21 cellular contexts compared by ENCODE assay signal in the genomic region with DNA sequence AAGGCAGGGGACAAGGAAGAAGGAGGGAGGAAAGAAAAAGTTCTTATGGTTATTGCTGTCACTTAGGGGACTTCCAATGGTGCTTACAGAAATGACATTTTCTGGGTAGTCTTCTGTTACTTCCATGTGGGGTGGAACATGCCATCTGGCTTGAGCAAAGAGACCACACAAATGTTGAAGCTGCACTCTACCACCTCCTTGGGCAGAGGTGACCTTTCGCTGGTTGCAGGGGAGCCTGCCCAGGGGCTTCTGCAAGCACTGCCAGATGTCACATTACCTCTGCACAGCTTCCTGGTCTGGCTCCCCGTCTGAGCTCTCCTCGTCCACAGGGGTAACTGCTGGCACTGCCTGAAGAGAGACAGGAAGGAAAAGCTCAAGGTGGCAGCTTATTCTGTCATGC.
DNase-seq lines count a peak whose midpoint lies in the region; ATAC-seq and TF ChIP-seq lines count a peak whose summit lies in the region.
"Had no signal": no experiment of that assay in that cellular context is flagged by ENCODE, and none has a peak within 500 bp of the region (broad histone marks: within the 10 kb centered on the region; RNA-seq: fewer than 3 reads in every experiment).

No MANE protein-coding gene starts in this region.

- no peaks in the 10 kb centered on the region for H3K9me3 ChIP-seq in RWPE2 (ENCODE audit: severe bottlenecking)
- H3K9me3 ChIP-seq: BE2C, gastrocnemius medialis, stomach had no signal

- no peaks in the 10 kb centered on the region for H3K27me3 ChIP-seq in RWPE2 (ENCODE audit: insufficient read depth, poor library complexity, severe bottlenecking)
- H3K27me3 ChIP-seq: BE2C, gastrocnemius medialis, stomach had no signal

- no peak for ATAC-seq in RWPE2 (ENCODE audit: low read depth)
- peak; percentile 51 for ATAC-seq in stimulated activated memory B cell treated with anti-CD40 and anti-IgM and Interleukin-4, amounts not matched to agents 10 μg/mL and 1 μg/mL and 100 μg/mL, for 72 hours
- ATAC-seq in GM21526 (IDR thresholded peaks at IDR 0.05; ENCODE audit: low FRiP score, unreplicated experiment), result no peak
- ATAC-seq: gastrocnemius medialis, GM12878, HCT116, left colon had no signal

- DNase-seq in DMS53 (lab: John Stamatoyannopoulos, UW) (peak; percentile 18), DMS53 treated with DMSO at 0.1 percent for 48 hours (lab: John Stamatoyannopoulos, UW; ENCODE audit: unreplicated experiment) (no peak), RWPE2 (ENCODE audit: low spot score) (no peak), NCI-H187 (lab: John Stamatoyannopoulos, UW) (no peak), MV-4-11 (lab: John Stamatoyannopoulos, UW) (no peak)
- DNase-seq: 8988T; activated CD4-positive, alpha-beta T cell treated with anti-CD3 and anti-CD28 coated beads for 1 hour; activated naive CD4-positive, alpha-beta T cell treated with anti-CD3 and anti-CD28 coated beads, Interleukin-2, amount 50 U/mL, for 16 hours; BE2C; gastrocnemius medialis; left colon; NCI-H2171; NCI-H748 treated with DMSO at 0.1 percent for 48 hours; stomach had no signal

- peaks cover 36% of the 10 kb centered on the region for H3K36me3 ChIP-seq in RWPE2 (ENCODE audit: low read depth)

- peak overlapping the region; percentile 14 for H3K27ac Mint-ChIP-seq in dendritic cell treated with granulocyte-macrophage colony-stimulating factor and Interleukin-4, amounts not matched to agents 40 ng/mL and 50 ng/mL, for 4 days
- H3K27ac Mint-ChIP-seq in stimulated activated memory B cell treated with anti-CD40 and anti-IgM and Interleukin-4, amounts not matched to agents 10 μg/mL and 1 μg/mL and 100 μg/mL, for 72 hours, result peak overlapping the region; percentile 20

- no peak overlapping the region for H3K4me3 ChIP-seq in RWPE2 (ENCODE audit: severe bottlenecking)
- H3K4me3 ChIP-seq: coronary artery, gastrocnemius medialis, GM12878, stomach had no signal

- peaks cover 14% of the 10 kb centered on the region for H3K4me1 ChIP-seq in RWPE2 (ENCODE audit: insufficient read depth, poor library complexity, severe bottlenecking)
- H3K4me1 ChIP-seq: BE2C had no signal

- no peak overlapping the region for H3K4me3 Mint-ChIP-seq in dendritic cell treated with granulocyte-macrophage colony-stimulating factor and Interleukin-4, amounts not matched to agents 40 ng/mL and 50 ng/mL, for 4 days
- no peak overlapping the region for H3K4me3 Mint-ChIP-seq in stimulated activated memory B cell treated with anti-CD40 and anti-IgM and Interleukin-4, amounts not matched to agents 10 μg/mL and 1 μg/mL and 100 μg/mL, for 72 hours

- TF ChIP-seq CTCF in RWPE2 (IDR thresholded peaks at IDR 0.05; ENCODE audit: poor library complexity, severe bottlenecking), result no peak

- peak overlapping the region; percentile 70 for H3K27ac ChIP-seq in RWPE2 (ENCODE audit: poor library complexity, severe bottlenecking)
- H3K27ac ChIP-seq: gastrocnemius medialis, KMS-11, stomach had no signal

- no peaks in the 10 kb centered on the region for H3K9me3 Mint-ChIP-seq in dendritic cell treated with granulocyte-macrophage colony-stimulating factor and Interleukin-4, amounts not matched to agents 40 ng/mL and 50 ng/mL, for 4 days
- H3K9me3 Mint-ChIP-seq in stimulated activated memory B cell treated with anti-CD40 and anti-IgM and Interleukin-4, amounts not matched to agents 10 μg/mL and 1 μg/mL and 100 μg/mL, for 72 hours, result no peaks in the 10 kb centered on the region

- peaks cover 99% of the 10 kb centered on the region for H3K36me3 Mint-ChIP-seq in dendritic cell treated with granulocyte-macrophage colony-stimulating factor and Interleukin-4, amounts not matched to agents 40 ng/mL and 50 ng/mL, for 4 days (ENCODE audit: low read depth)
- peaks cover 92% of the 10 kb centered on the region for H3K36me3 Mint-ChIP-seq in stimulated activated memory B cell treated with anti-CD40 and anti-IgM and Interleukin-4, amounts not matched to agents 10 μg/mL and 1 μg/mL and 100 μg/mL, for 72 hours

- intact Hi-C loops in dendritic cell treated with granulocyte-macrophage colony-stimulating factor and Interleukin-4, amounts not matched to agents 40 ng/mL and 50 ng/mL, for 4 days (cut with micrococcal nuclease), result loop anchor here (10.0 kb wide), 1 partner anchor 355 kb away; no protein-coding TSS in a partner anchor

- H3K27me3 Mint-ChIP-seq in dendritic cell treated with granulocyte-macrophage colony-stimulating factor and Interleukin-4, amounts not matched to agents 40 ng/mL and 50 ng/mL, for 4 days, result no peaks in the 10 kb centered on the region
- no peaks in the 10 kb centered on the region for H3K27me3 Mint-ChIP-seq in stimulated activated memory B cell treated with anti-CD40 and anti-IgM and Interleukin-4, amounts not matched to agents 10 μg/mL and 1 μg/mL and 100 μg/mL, for 72 hours

- H3K4me1 Mint-ChIP-seq in dendritic cell treated with granulocyte-macrophage colony-stimulating factor and Interleukin-4, amounts not matched to agents 40 ng/mL and 50 ng/mL, for 4 days (ENCODE audit: low read depth), result peaks cover 12% of the 10 kb centered on the region
- peaks cover 10% of the 10 kb centered on the region for H3K4me1 Mint-ChIP-seq in stimulated activated memory B cell treated with anti-CD40 and anti-IgM and Interleukin-4, amounts not matched to agents 10 μg/mL and 1 μg/mL and 100 μg/mL, for 72 hours
